12 cellular contexts compared by ENCODE assay signal in genomic region chr14:32473476-32473875, GRCh38.
DNase-seq lines count a peak whose midpoint lies in the region; ATAC-seq and TF ChIP-seq lines count a peak whose summit lies in the region.
"Had no signal": no experiment of that assay in that cellular context is flagged by ENCODE, and none has a peak within 500 bp of the region (broad histone marks: within the 10 kb centered on the region; RNA-seq: fewer than 3 reads in every experiment).

No MANE protein-coding gene starts in this region.

- H3K36me3 ChIP-seq in kidney epithelial cell (ENCODE audit: control insufficient read depth, insufficient read depth, low read length) (no peaks in the 10 kb centered on the region), smooth muscle cell (ENCODE audit: low read depth) (no peaks in the 10 kb centered on the region)
- no peaks in the 10 kb centered on the region for H3K36me3 ChIP-seq in naive thymus-derived CD4-positive, alpha-beta T cell (ENCODE audit: control insufficient read depth in 2 of 3, insufficient read depth in 3 of 3, low read length in 3 of 3)
- H3K36me3 ChIP-seq: neutrophil, upper lobe of left lung had no signal

- intact Hi-C loops in naive thymus-derived CD4-positive, alpha-beta T cell (cut with micrococcal nuclease) = no loop called here

- H3F3A ChIP-seq in smooth muscle cell (ENCODE audit: low read depth) = peaks cover 15% of the 10 kb centered on the region

- no peaks in the 10 kb centered on the region for H3K4me1 Mint-ChIP-seq in naive thymus-derived CD4-positive, alpha-beta T cell
- H3K4me1 Mint-ChIP-seq: central memory CD8-positive, alpha-beta T cell had no signal

- 47% methylated on average over 3 of the region's 3 CpGs for WGBS in smooth muscle cell (ENCODE audit: low lambda C conversion rate)

- H3K36me3 Mint-ChIP-seq in naive thymus-derived CD4-positive, alpha-beta T cell = no peaks in the 10 kb centered on the region

- no peaks in the 10 kb centered on the region for H3K79me2 ChIP-seq in smooth muscle cell (ENCODE audit: low read depth)

- DNase-seq in HT-29 (ENCODE audit: low spot score) (peak; percentile 40), cardiac fibroblast (ENCODE audit: low read depth in 2 of 2) (peak; percentile 38 to 69), kidney epithelial cell (ENCODE audit: low read depth) (peak; percentile 53), smooth muscle cell (lab: John Stamatoyannopoulos, UW; ENCODE audit: unreplicated experiment) (no peak), NOMO-1 treated with DMSO at 0.1 percent for 48 hours (lab: John Stamatoyannopoulos, UW; ENCODE audit: unreplicated experiment) (no peak)
- no peak for DNase-seq in activated CD4-positive, alpha-beta T cell treated with anti-CD3 and anti-CD28 coated beads, Interleukin-2, amount 50 U/mL, for 4 hours
- DNase-seq in naive thymus-derived CD4-positive, alpha-beta T cell = no peak
- DNase-seq: NCI-H1105, upper lobe of left lung had no signal

- no peak overlapping the region for H3K9ac ChIP-seq in smooth muscle cell (ENCODE audit: low read depth)

- no peak for ATAC-seq in naive thymus-derived CD4-positive, alpha-beta T cell
- no peak for ATAC-seq in GM21515 (IDR thresholded peaks at IDR 0.05; ENCODE audit: unreplicated experiment)

- peaks cover 0 to 2% (median 0%) of the 10 kb centered on the region in 5 donors for H3K27me3 Mint-ChIP-seq in naive thymus-derived CD4-positive, alpha-beta T cell

- peaks cover 0 to 1% (median 0%) of the 10 kb centered on the region in 11 donors for H3K9me3 Mint-ChIP-seq in naive thymus-derived CD4-positive, alpha-beta T cell
- H3K9me3 Mint-ChIP-seq: central memory CD8-positive, alpha-beta T cell had no signal

- CTCF ChIA-PET in naive thymus-derived CD4-positive, alpha-beta T cell (lab: Charles Lee) = no interaction called here

- H3K27ac ChIP-seq in smooth muscle cell (ENCODE audit: low read depth) = peak overlapping the region; percentile 63
- no peak overlapping the region for H3K27ac ChIP-seq in naive thymus-derived CD4-positive, alpha-beta T cell (ENCODE audit: low read depth, low read length)
- H3K27ac ChIP-seq: neutrophil, upper lobe of left lung had no signal

- no peak overlapping the region for H3K27ac Mint-ChIP-seq in naive thymus-derived CD4-positive, alpha-beta T cell

- POLR2A ChIA-PET in naive thymus-derived CD4-positive, alpha-beta T cell (lab: Charles Lee) = no interaction called here

- peak overlapping the region; percentile 45 for H3K4me2 ChIP-seq in smooth muscle cell

- H3K4me1 ChIP-seq in smooth muscle cell (ENCODE audit: low read depth) = peaks cover 18% of the 10 kb centered on the region
- H3K4me1 ChIP-seq in naive thymus-derived CD4-positive, alpha-beta T cell (ENCODE audit: control insufficient read depth in 2 of 2, insufficient read depth in 2 of 2, low read length in 2 of 2) = no peaks in the 10 kb centered on the region

- TF ChIP-seq CTCF in cardiac fibroblast (IDR thresholded peaks at IDR 0.05; ENCODE audit: low read depth, low read length) (no peak), kidney epithelial cell (IDR thresholded peaks at IDR 0.05; ENCODE audit: insufficient read depth, low read length, poor library complexity, severe bottlenecking) (no peak), smooth muscle cell (IDR thresholded peaks at IDR 0.05; ENCODE audit: borderline replicate concordance, insufficient read depth, poor library complexity, severe bottlenecking) (no peak)

- no peaks in the 10 kb centered on the region for H4K20me1 ChIP-seq in smooth muscle cell (ENCODE audit: low read depth)

- H3K27me3 ChIP-seq in kidney epithelial cell (ENCODE audit: control insufficient read depth, insufficient read depth, low read length) (no peaks in the 10 kb centered on the region), smooth muscle cell (ENCODE audit: low read depth) (no peaks in the 10 kb centered on the region)
- H3K27me3 ChIP-seq in naive thymus-derived CD4-positive, alpha-beta T cell (ENCODE audit: control insufficient read depth in 2 of 2, insufficient read depth in 2 of 2, low read length in 2 of 2) = no peaks in the 10 kb centered on the region
- H3K27me3 ChIP-seq: neutrophil, upper lobe of left lung had no signal

- no peak overlapping the region for H3K4me3 Mint-ChIP-seq in naive thymus-derived CD4-positive, alpha-beta T cell
- H3K4me3 Mint-ChIP-seq: central memory CD8-positive, alpha-beta T cell had no signal

- H3K9me3 ChIP-seq in smooth muscle cell (replicated peaks; ENCODE audit: low read depth) = no peaks in the 10 kb centered on the region
- no peaks in the 10 kb centered on the region for H3K9me3 ChIP-seq in naive thymus-derived CD4-positive, alpha-beta T cell (ENCODE audit: control insufficient read depth in 2 of 3, low read length in 3 of 3)
- H3K9me3 ChIP-seq: neutrophil, upper lobe of left lung had no signal

- H3K4me3 ChIP-seq in cardiac fibroblast (replicated peaks in 1 of 2; ENCODE audit: low read depth in 2 of 2, low read length in 2 of 2) = no peak overlapping the region
- no peak overlapping the region for H3K4me3 ChIP-seq in kidney epithelial cell (ENCODE audit: low read depth, low read length)
- H3K4me3 ChIP-seq in smooth muscle cell = no peak overlapping the region
- no peak overlapping the region for H3K4me3 ChIP-seq in naive thymus-derived CD4-positive, alpha-beta T cell (ENCODE audit: low read length)
- H3K4me3 ChIP-seq: upper lobe of left lung had no signal

- no peak overlapping the region for H2AFZ ChIP-seq in smooth muscle cell (ENCODE audit: low read depth)

Comparison
In these comparisons a context has a peak if more than half of its experiments do, and no peak if none do; other contexts are left out.
1. DNase-seq: peak in HT-29 (single experiment), cardiac fibroblast (2 of 2) and kidney epithelial cell (single experiment); none in smooth muscle cell (single experiment), activated CD4-positive, alpha-beta T cell treated with anti-CD3 and anti-CD28 coated beads, Interleukin-2, amount 50 U/mL, for 4 hours (0 of 2), naive thymus-derived CD4-positive, alpha-beta T cell (0 of 9) and NOMO-1 treated with DMSO at 0.1 percent for 48 hours (single experiment).